In the genomic region with DNA sequence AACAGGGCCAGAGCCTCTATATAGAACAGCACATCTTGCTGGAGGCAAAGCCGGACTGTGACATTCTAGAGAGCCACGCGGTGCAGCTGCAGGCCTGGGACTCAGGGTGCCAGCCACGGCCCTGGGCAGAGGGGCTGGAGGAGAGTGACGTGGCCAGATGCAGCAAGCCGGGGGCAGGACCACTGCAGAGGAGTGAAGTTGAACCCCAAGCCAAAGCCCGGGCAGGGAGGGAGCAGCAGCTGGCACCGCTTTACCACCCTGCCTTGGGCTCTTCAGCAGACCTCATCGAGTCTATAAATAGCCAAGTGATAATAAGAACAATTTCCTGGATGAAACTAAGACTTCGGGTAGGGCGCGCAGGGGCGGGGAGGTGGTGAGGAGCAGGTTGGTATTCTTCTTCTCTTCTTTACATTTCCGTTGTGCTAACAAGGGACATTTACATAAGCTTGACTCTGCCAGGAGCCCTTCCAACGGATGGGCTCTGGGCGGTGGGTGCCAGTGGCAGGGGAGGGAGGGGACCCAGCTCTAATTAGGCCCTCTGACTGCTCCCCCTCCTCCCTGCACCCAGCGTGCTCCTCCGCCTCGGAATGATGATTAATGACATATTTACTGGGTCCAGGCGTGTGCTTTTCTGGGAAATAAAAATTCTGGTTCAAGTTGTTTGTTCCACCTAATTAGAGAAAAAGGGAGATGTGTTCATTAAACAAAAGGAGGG, we compare ENCODE assay signal across 8 cellular contexts.
DNase-seq lines count a peak whose midpoint lies in the region; ATAC-seq and TF ChIP-seq lines count a peak whose summit lies in the region.

No MANE protein-coding gene starts in this region.

- H3K27ac Mint-ChIP-seq in T-helper 2 cell treated with Interferon-gamma antibody and Interleukin-4, amounts not matched to agents 5 μg/mL and 100 μg/mL, for 36 hours = peak overlapping the region; percentile 67
- H3K27ac Mint-ChIP-seq in natural killer cell = peak overlapping the region; percentile 21 to 80

- H3K27me3 ChIP-seq in ascending aorta = no peaks in the 10 kb centered on the region

- peak overlapping the region; percentile 66 for H3K4me3 Mint-ChIP-seq in T-helper 2 cell treated with Interferon-gamma antibody and Interleukin-4, amounts not matched to agents 5 μg/mL and 100 μg/mL, for 36 hours
- peak overlapping the region; percentile 53 for H3K4me3 Mint-ChIP-seq in natural killer cell

- peak; percentile 90 for ATAC-seq in GM21381 (IDR thresholded peaks at IDR 0.05; ENCODE audit: unreplicated experiment)
- ATAC-seq in HG03571 (IDR thresholded peaks at IDR 0.05; ENCODE audit: unreplicated experiment) = peak; percentile 71
- peak; percentile 61 to 82 (median 78) for ATAC-seq in natural killer cell

- peak; percentile 68 for DNase-seq in GM12865 (ENCODE audit: low read depth)
- DNase-seq in T-helper 2 cell treated with Interferon-gamma antibody and Interleukin-4, amounts not matched to agents 5 μg/mL and 100 μg/mL, for 36 hours (ENCODE audit: low spot score) = peak; percentile 25
- peak; percentile 22 for DNase-seq in natural killer cell
- no peak for DNase-seq in NCI-H187 treated with DMSO at 0.1 percent for 48 hours (lab: John Stamatoyannopoulos, UW)
- DNase-seq in ascending aorta (ENCODE audit: low spot score in 2 of 2) = no peak
- no peak for DNase-seq in NCI-H187 (lab: John Stamatoyannopoulos, UW)

- no peaks in the 10 kb centered on the region for H3K9me3 Mint-ChIP-seq in T-helper 2 cell treated with Interferon-gamma antibody and Interleukin-4, amounts not matched to agents 5 μg/mL and 100 μg/mL, for 36 hours
- no peaks in the 10 kb centered on the region for H3K9me3 Mint-ChIP-seq in natural killer cell

- intact Hi-C loops in natural killer cell (cut with micrococcal nuclease) (no loop called here), ascending aorta (cut with DNase I) (no loop called here)

- H3K4me3 ChIP-seq in GM12865 (ENCODE audit: low read depth, low read length) (no peak overlapping the region), ascending aorta (no peak overlapping the region)

- H3K27me3 Mint-ChIP-seq in T-helper 2 cell treated with Interferon-gamma antibody and Interleukin-4, amounts not matched to agents 5 μg/mL and 100 μg/mL, for 36 hours (ENCODE audit: low read depth) = peaks cover 5% of the 10 kb centered on the region
- no peaks in the 10 kb centered on the region for H3K27me3 Mint-ChIP-seq in natural killer cell (ENCODE audit: low read depth in 2 of 2)

- H3K9me3 ChIP-seq in ascending aorta = no peaks in the 10 kb centered on the region

- no peaks in the 10 kb centered on the region for H3K4me1 ChIP-seq in ascending aorta

- no peaks in the 10 kb centered on the region for H3K36me3 Mint-ChIP-seq in T-helper 2 cell treated with Interferon-gamma antibody and Interleukin-4, amounts not matched to agents 5 μg/mL and 100 μg/mL, for 36 hours (ENCODE audit: low read depth)
- no peaks in the 10 kb centered on the region for H3K36me3 Mint-ChIP-seq in natural killer cell

- H3K27ac ChIP-seq in ascending aorta = no peak overlapping the region

- H3K36me3 ChIP-seq in ascending aorta = no peaks in the 10 kb centered on the region

- peaks cover 23% of the 10 kb centered on the region for H3K4me1 Mint-ChIP-seq in T-helper 2 cell treated with Interferon-gamma antibody and Interleukin-4, amounts not matched to agents 5 μg/mL and 100 μg/mL, for 36 hours (ENCODE audit: low read depth)
- peaks cover 27% of the 10 kb centered on the region in 2 donors for H3K4me1 Mint-ChIP-seq in natural killer cell

- TF ChIP-seq CTCF in GM12865 (IDR thresholded peaks at IDR 0.05; ENCODE audit: insufficient read depth, low read depth, low read length, missing control alignments) (no peak), natural killer cell (IDR thresholded peaks at IDR 0.05) (no peak), ascending aorta (IDR thresholded peaks at IDR 0.05) (no peak)

Comparison
In these comparisons a context has a peak if more than half of its experiments do, and no peak if none do; other contexts are left out.
1. DNase-seq: peak in GM12865 (single experiment), T-helper 2 cell treated with Interferon-gamma antibody and Interleukin-4, amounts not matched to agents 5 μg/mL and 100 μg/mL, for 36 hours (single experiment) and natural killer cell (single experiment); none in NCI-H187 treated with DMSO at 0.1 percent for 48 hours (single experiment), ascending aorta (0 of 2) and NCI-H187 (0 of 2).
2. Peak in every context shown above with its lines, with median percentiles within 50 percentile points of each other: ATAC-seq.